Comparison of ENCODE assay signal across 30 cellular contexts in the genomic region with DNA sequence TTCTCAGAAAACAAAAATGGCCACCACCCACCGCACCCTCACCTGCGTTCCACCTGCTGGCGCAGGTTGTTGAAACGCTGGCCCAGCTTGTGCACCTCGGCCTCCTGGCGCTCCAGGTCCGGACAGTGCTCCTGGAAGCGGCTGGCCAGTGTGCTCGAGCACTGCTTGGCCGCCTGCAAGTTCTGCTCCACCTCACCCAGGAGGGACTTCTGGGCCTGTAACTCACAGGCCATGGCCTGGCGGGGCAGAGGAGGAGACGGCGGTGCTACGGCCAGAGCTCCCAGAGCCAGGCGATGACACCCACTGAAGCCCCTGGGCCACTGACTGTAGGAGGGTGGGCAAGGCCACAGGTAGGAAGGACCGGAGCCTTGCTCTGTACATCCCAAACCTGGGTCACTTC. TPM values are rescaled to one million over a fixed set of nuclear protein-coding genes. Genes with fewer than 3 reads are reported as not detected.
"Had no signal": no experiment of that assay in that cellular context is flagged by ENCODE, and none has a peak within 500 bp of the region (broad histone marks: within the 10 kb centered on the region; RNA-seq: fewer than 3 reads in every experiment).

No MANE protein-coding gene starts in this region.

- H3K36me3 Mint-ChIP-seq: activated naive CD4-positive, alpha-beta T cell treated with anti-CD3 and anti-CD28 coated beads, Interleukin-2, amount 50 U/mL, for 72 hours had no signal

- H3K9me3 Mint-ChIP-seq: activated CD4-positive, alpha-beta memory T cell treated with anti-CD3 and anti-CD28 coated beads for 36 hours; activated CD4-positive, alpha-beta T cell treated with anti-CD3 and anti-CD28 coated beads, Interleukin-2, amount 10 ng/mL, durations not matched to agents 24 days and 14 days; activated naive CD4-positive, alpha-beta T cell treated with anti-CD3 and anti-CD28 coated beads for 36 hours; activated naive CD4-positive, alpha-beta T cell treated with anti-CD3 and anti-CD28 coated beads, Interleukin-2, amount 50 U/mL, for 72 hours; activated T-cell treated with anti-CD3 and anti-CD28 coated beads, Interleukin-2, amount 50 U/mL, for 4 hours; activated T-helper 1 cell treated with anti-CD3 and anti-CD28 coated beads, Interleukin-12 subunit alpha, Interleukin-12 subunit beta, Interleukin-2, Interleukin-4 antibody, amounts not matched to agents 30 ng/mL and 10 ng/mL and 1 ng/mL, durations not matched to agents 14 hours and 24 hours and 36 hours; T-helper 1 cell treated with Interleukin-12 subunit alpha and Interleukin-12 subunit beta and Interleukin-4 antibody, amounts not matched to agents 30 μg/mL and 1 μg/mL, for 36 hours; T-helper 2 cell treated with Interferon-gamma antibody and Interleukin-4, amounts not matched to agents 5 μg/mL and 100 μg/mL, for 36 hours had no signal

- DNase-seq: activated CD4-positive, alpha-beta memory T cell treated with anti-CD3 and anti-CD28 coated beads for 36 hours; activated CD4-positive, alpha-beta T cell treated with anti-CD3 and anti-CD28 coated beads, Interleukin-2, amount 10 ng/mL, durations not matched to agents 24 days and 14 days; activated CD8-positive, alpha-beta memory T cell treated with anti-CD3 and anti-CD28 coated beads, Interleukin-2, amount 50 U/mL, for 4 hours; activated gamma-delta T cell treated with Interleukin-2 at 50 U/mL for 16 hours; activated naive CD4-positive, alpha-beta T cell treated with anti-CD3 and anti-CD28 coated beads for 36 hours; activated T-cell treated with anti-CD3 and anti-CD28 coated beads for 4 hours; activated T-cell treated with anti-CD3 and anti-CD28 coated beads, Interleukin-2, amount 50 U/mL, for 4 hours; adrenal gland; body of pancreas; Karpas-422; KBM-7; NCI-H1105; NCI-H1436; NCI-H1694; NCI-H1930; NCI-H2081 treated with DMSO at 0.1 percent for 48 hours; NCI-H345; NCI-H524 treated with DMSO at 0.1 percent for 48 hours; NK-92 treated with Interleukin-12 subunit alpha and Interleukin-12 subunit beta, amount 100 ng/mL, for 24 hours; PC-3; SHP77 treated with DMSO at 0.1 percent for 48 hours; SK-N-SH had no signal

- H3K27ac Mint-ChIP-seq: activated CD4-positive, alpha-beta memory T cell treated with anti-CD3 and anti-CD28 coated beads for 36 hours; activated CD4-positive, alpha-beta T cell treated with anti-CD3 and anti-CD28 coated beads, Interleukin-2, amount 10 ng/mL, durations not matched to agents 24 days and 14 days; activated naive CD4-positive, alpha-beta T cell treated with anti-CD3 and anti-CD28 coated beads for 36 hours; activated T-helper 1 cell treated with anti-CD3 and anti-CD28 coated beads, Interleukin-12 subunit alpha, Interleukin-12 subunit beta, Interleukin-2, Interleukin-4 antibody, amounts not matched to agents 30 ng/mL and 10 ng/mL and 1 ng/mL, durations not matched to agents 14 hours and 24 hours and 36 hours; T-helper 1 cell treated with Interleukin-12 subunit alpha and Interleukin-12 subunit beta and Interleukin-4 antibody, amounts not matched to agents 30 μg/mL and 1 μg/mL, for 36 hours; T-helper 2 cell treated with Interferon-gamma antibody and Interleukin-4, amounts not matched to agents 5 μg/mL and 100 μg/mL, for 36 hours had no signal

- H3K27me3 Mint-ChIP-seq: activated CD4-positive, alpha-beta memory T cell treated with anti-CD3 and anti-CD28 coated beads for 36 hours; activated CD4-positive, alpha-beta T cell treated with anti-CD3 and anti-CD28 coated beads, Interleukin-2, amount 10 ng/mL, durations not matched to agents 24 days and 14 days had no signal

- H3K4me1 ChIP-seq: adrenal gland, body of pancreas, breast epithelium, SJSA1 had no signal

- H3K27ac ChIP-seq: adrenal gland, body of pancreas, breast epithelium, SJSA1 had no signal

- H3K4me1 Mint-ChIP-seq: activated CD4-positive, alpha-beta T cell treated with anti-CD3 and anti-CD28 coated beads, Interleukin-2, amount 10 ng/mL, durations not matched to agents 24 days and 14 days had no signal

- H3K4me2 ChIP-seq: SK-N-SH had no signal

- H3K9ac ChIP-seq: SK-N-SH had no signal

- H3K9me2 ChIP-seq: SK-N-SH had no signal

- H3K9me3 ChIP-seq: adrenal gland, body of pancreas, breast epithelium, SJSA1, SK-N-SH had no signal

- H3K4me3 Mint-ChIP-seq: activated CD4-positive, alpha-beta memory T cell treated with anti-CD3 and anti-CD28 coated beads for 36 hours; activated CD4-positive, alpha-beta T cell treated with anti-CD3 and anti-CD28 coated beads, Interleukin-2, amount 10 ng/mL, durations not matched to agents 24 days and 14 days; activated naive CD4-positive, alpha-beta T cell treated with anti-CD3 and anti-CD28 coated beads for 36 hours; activated T-cell treated with anti-CD3 and anti-CD28 coated beads, Interleukin-2, amount 50 U/mL, for 4 hours; activated T-helper 1 cell treated with anti-CD3 and anti-CD28 coated beads, Interleukin-12 subunit alpha, Interleukin-12 subunit beta, Interleukin-2, Interleukin-4 antibody, amounts not matched to agents 30 ng/mL and 10 ng/mL and 1 ng/mL, durations not matched to agents 14 hours and 24 hours and 36 hours; T-helper 1 cell treated with Interleukin-12 subunit alpha and Interleukin-12 subunit beta and Interleukin-4 antibody, amounts not matched to agents 30 μg/mL and 1 μg/mL, for 36 hours; T-helper 2 cell treated with Interferon-gamma antibody and Interleukin-4, amounts not matched to agents 5 μg/mL and 100 μg/mL, for 36 hours had no signal

- FAIRE-seq: astrocyte, TTC549 had no signal

- ATAC-seq: activated naive CD4-positive, alpha-beta T cell treated with anti-CD3 and anti-CD28 coated beads, Interleukin-2, amount 50 U/mL, for 72 hours; activated T-cell treated with anti-CD3 and anti-CD28 coated beads, Interleukin-2, amount 50 U/mL, for 4 hours; body of pancreas; PC-3 had no signal

- H3K4me3 ChIP-seq: adrenal gland, body of pancreas, breast epithelium, SJSA1 had no signal

- H3K27me3 ChIP-seq: adrenal gland, body of pancreas, breast epithelium, SJSA1 had no signal

RNA-seq across cellular contexts. Expression of gene PPL, which starts 46.3 kb away (rescaled TPM):
- total RNA-seq: activated CD4-positive, alpha-beta T cell treated with anti-CD3 and anti-CD28 coated beads, Interleukin-2, amount 10 ng/mL, durations not matched to agents 24 days and 14 days; activated naive CD4-positive, alpha-beta T cell treated with anti-CD3 and anti-CD28 coated beads, Interleukin-2, amount 50 U/mL, for 72 hours; activated T-helper 1 cell treated with anti-CD3 and anti-CD28 coated beads, Interleukin-12 subunit alpha, Interleukin-12 subunit beta, Interleukin-2, Interleukin-4 antibody, amounts not matched to agents 30 ng/mL and 10 ng/mL and 1 ng/mL, durations not matched to agents 14 hours and 24 hours and 36 hours had no signal
